Comparison of ENCODE assay signal across 1 cellular context in the genomic region with DNA sequence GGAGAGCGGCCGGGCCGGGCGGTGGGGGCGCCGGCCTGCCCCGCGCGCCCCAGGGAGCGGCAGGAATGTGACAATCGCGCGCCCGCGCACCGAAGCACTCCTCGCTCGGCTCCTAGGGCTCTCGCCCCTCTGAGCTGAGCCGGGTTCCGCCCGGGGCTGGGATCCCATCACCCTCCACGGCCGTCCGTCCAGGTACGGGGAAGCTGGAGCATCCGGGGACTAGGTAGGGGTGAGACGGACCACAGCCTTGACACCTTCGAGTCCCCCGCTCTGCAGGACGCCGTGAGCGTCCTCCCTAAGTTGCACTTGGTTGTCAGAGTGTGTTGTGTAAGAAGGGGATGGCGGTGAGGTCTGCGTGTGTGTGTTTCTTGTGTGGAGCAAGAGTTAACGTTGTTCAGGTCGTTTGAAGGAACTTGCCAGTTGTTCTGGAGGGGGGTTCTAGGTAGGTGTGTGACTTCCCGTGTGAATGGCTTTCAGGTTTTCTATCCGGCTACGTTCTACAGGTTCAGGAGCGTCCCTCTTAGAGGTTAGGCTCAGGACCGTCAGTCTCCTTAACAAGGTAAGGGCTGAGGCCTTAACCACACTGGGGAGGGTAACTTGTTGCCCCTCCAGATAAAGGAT.
TF ChIP-seq lines count a peak whose summit lies in the region.

No MANE protein-coding gene starts in this region.

TF ChIP-seq in K562, 482 proteins besides CTCF, POLR2A, EP300 and RAD21 (continued from another document and continues in another):
- TF ChIP-seq MLLT1 (IDR thresholded peaks at IDR 0.05), result no peak
- TF ChIP-seq ZFPM2 (CRISPR knock-in tag; IDR thresholded peaks at IDR 0.05), result no peak
- no peak for TF ChIP-seq KAT7 (CRISPR knock-in tag; IDR thresholded peaks at IDR 0.05; ENCODE audit: borderline replicate concordance)
- no peak for TF ChIP-seq HEY1 (CRISPR knock-in tag; IDR thresholded peaks at IDR 0.05; ENCODE audit: borderline replicate concordance)
- TF ChIP-seq PML (IDR thresholded peaks at IDR 0.05; ENCODE audit: low read length), result no peak
- TF ChIP-seq CXXC5 (CRISPR knock-in tag; IDR thresholded peaks at IDR 0.05), result peak; percentile 24; the same call in 1 of the 2 replicates
- no peak for TF ChIP-seq MAZ (CRISPR knock-in tag; conservative IDR thresholded peaks at IDR 0.05 in 1 of 2, IDR thresholded peaks at IDR 0.05 in 1 of 2)
- TF ChIP-seq, protein P1, sequence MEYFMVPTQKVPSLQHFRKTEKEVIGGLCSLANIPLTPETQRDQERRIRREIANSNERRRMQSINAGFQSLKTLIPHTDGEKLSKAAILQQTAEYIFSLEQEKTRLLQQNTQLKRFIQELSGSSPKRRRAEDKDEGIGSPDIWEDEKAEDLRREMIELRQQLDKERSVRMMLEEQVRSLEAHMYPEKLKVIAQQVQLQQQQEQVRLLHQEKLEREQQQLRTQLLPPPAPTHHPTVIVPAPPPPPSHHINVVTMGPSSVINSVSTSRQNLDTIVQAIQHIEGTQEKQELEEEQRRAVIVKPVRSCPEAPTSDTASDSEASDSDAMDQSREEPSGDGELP (CRISPR knock-in tag; IDR thresholded peaks at IDR 0.05; ENCODE audit: borderline replicate concordance), result no peak
- 0 out of 2 replicates have a peak, but pooled peaks have one; percentile 6 for TF ChIP-seq RBFOX2 (IDR thresholded peaks at IDR 0.05; ENCODE audit: low read depth, low read length)
- TF ChIP-seq ZNF239 (CRISPR knock-in tag; IDR thresholded peaks at IDR 0.05), result peak; percentile 51; the same call in 1 of the 2 replicates
- TF ChIP-seq PURB (CRISPR knock-in tag; IDR thresholded peaks at IDR 0.05; ENCODE audit: low read depth), result no peak
- peak in 1 of 2 experiments; percentile 7; a peak in 2 of 4 replicates for TF ChIP-seq UBTF (IDR thresholded peaks at IDR 0.05; ENCODE audit: borderline replicate concordance in 1 of 2, low read depth in 2 of 2, low read length in 2 of 2)
- no peak for TF ChIP-seq ZNF699 (CRISPR knock-in tag; IDR thresholded peaks at IDR 0.05; ENCODE audit: insufficient replicate concordance)
- TF ChIP-seq ZBTB12 (CRISPR knock-in tag; IDR thresholded peaks at IDR 0.05), result no peak
- TF ChIP-seq PHF8 (IDR thresholded peaks at IDR 0.05; ENCODE audit: borderline replicate concordance, low read length), result peak; percentile 59; the same call in 1 of the 2 replicates
- TF ChIP-seq TRIM24 (IDR thresholded peaks at IDR 0.05), result no peak
- TF ChIP-seq, protein P2, sequence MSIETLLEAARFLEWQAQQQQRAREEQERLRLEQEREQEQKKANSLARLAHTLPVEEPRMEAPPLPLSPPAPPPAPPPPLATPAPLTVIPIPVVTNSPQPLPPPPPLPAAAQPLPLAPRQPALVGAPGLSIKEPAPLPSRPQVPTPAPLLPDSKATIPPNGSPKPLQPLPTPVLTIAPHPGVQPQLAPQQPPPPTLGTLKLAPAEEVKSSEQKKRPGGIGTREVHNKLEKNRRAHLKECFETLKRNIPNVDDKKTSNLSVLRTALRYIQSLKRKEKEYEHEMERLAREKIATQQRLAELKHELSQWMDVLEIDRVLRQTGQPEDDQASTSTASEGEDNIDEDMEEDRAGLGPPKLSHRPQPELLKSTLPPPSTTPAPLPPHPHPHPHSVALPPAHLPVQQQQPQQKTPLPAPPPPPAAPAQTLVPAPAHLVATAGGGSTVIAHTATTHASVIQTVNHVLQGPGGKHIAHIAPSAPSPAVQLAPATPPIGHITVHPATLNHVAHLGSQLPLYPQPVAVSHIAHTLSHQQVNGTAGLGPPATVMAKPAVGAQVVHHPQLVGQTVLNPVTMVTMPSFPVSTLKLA (conservative IDR thresholded peaks at IDR 0.05), result no peak
- no peak for TF ChIP-seq TRIM25 (IDR thresholded peaks at IDR 0.05; ENCODE audit: borderline replicate concordance)
- TF ChIP-seq SREBF2 (CRISPR knock-in tag; IDR thresholded peaks at IDR 0.05), result no peak
- TF ChIP-seq TBP (optimal IDR thresholded peaks at IDR 0.05; ENCODE audit: low read depth, low read length), result peak; percentile 7
- TF ChIP-seq KLF10 (CRISPR knock-in tag; IDR thresholded peaks at IDR 0.05), result no peak
- no peak for TF ChIP-seq MCM2 (IDR thresholded peaks at IDR 0.05; ENCODE audit: low read depth)
- TF ChIP-seq ZNF146 (CRISPR knock-in tag; IDR thresholded peaks at IDR 0.05; ENCODE audit: unreplicated experiment), result no peak
- no peak for TF ChIP-seq STAG1 (CRISPR knock-in tag; IDR thresholded peaks at IDR 0.05; ENCODE audit: borderline replicate concordance)
- TF ChIP-seq NRF1 (conservative IDR thresholded peaks at IDR 0.05 in 1 of 2, IDR thresholded peaks at IDR 0.05 in 1 of 2), result peak; percentile 41 to 55; a peak in 2 of 4 replicates
- TF ChIP-seq KAT8 (IDR thresholded peaks at IDR 0.05; ENCODE audit: low read depth), result no peak
- TF ChIP-seq EP400 (IDR thresholded peaks at IDR 0.05), result no peak
- no peak for TF ChIP-seq BRCA1 (IDR thresholded peaks at IDR 0.05)
- no peak for TF ChIP-seq BRCA1 (CRISPR knock-in tag; IDR thresholded peaks at IDR 0.05)
- TF ChIP-seq, protein P3, sequence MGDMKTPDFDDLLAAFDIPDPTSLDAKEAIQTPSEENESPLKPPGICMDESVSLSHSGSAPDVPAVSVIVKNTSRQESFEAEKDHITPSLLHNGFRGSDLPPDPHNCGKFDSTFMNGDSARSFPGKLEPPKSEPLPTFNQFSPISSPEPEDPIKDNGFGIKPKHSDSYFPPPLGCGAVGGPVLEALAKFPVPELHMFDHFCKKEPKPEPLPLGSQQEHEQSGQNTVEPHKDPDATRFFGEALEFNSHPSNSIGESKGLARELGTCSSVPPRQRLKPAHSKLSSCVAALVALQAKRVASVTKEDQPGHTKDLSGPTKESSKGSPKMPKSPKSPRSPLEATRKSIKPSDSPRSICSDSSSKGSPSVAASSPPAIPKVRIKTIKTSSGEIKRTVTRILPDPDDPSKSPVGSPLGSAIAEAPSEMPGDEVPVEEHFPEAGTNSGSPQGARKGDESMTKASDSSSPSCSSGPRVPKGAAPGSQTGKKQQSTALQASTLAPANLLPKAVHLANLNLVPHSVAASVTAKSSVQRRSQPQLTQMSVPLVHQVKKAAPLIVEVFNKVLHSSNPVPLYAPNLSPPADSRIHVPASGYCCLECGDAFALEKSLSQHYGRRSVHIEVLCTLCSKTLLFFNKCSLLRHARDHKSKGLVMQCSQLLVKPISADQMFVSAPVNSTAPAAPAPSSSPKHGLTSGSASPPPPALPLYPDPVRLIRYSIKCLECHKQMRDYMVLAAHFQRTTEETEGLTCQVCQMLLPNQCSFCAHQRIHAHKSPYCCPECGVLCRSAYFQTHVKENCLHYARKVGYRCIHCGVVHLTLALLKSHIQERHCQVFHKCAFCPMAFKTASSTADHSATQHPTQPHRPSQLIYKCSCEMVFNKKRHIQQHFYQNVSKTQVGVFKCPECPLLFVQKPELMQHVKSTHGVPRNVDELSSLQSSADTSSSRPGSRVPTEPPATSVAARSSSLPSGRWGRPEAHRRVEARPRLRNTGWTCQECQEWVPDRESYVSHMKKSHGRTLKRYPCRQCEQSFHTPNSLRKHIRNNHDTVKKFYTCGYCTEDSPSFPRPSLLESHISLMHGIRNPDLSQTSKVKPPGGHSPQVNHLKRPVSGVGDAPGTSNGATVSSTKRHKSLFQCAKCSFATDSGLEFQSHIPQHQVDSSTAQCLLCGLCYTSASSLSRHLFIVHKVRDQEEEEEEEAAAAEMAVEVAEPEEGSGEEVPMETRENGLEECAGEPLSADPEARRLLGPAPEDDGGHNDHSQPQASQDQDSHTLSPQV (IDR thresholded peaks at IDR 0.05), result 0 out of 2 replicates have a peak, but pooled peaks have one; percentile 25
- TF ChIP-seq GATAD2B (IDR thresholded peaks at IDR 0.05; ENCODE audit: borderline replicate concordance), result no peak
- no peak for TF ChIP-seq PHB2 (IDR thresholded peaks at IDR 0.05; ENCODE audit: low read depth)
- no peak for TF ChIP-seq ZNF217 (CRISPR knock-in tag; IDR thresholded peaks at IDR 0.05)
- TF ChIP-seq ID3 (CRISPR knock-in tag; IDR thresholded peaks at IDR 0.05), result no peak
- TF ChIP-seq ID3 (tag; IDR thresholded peaks at IDR 0.05), result no peak
- TF ChIP-seq, protein P4, sequence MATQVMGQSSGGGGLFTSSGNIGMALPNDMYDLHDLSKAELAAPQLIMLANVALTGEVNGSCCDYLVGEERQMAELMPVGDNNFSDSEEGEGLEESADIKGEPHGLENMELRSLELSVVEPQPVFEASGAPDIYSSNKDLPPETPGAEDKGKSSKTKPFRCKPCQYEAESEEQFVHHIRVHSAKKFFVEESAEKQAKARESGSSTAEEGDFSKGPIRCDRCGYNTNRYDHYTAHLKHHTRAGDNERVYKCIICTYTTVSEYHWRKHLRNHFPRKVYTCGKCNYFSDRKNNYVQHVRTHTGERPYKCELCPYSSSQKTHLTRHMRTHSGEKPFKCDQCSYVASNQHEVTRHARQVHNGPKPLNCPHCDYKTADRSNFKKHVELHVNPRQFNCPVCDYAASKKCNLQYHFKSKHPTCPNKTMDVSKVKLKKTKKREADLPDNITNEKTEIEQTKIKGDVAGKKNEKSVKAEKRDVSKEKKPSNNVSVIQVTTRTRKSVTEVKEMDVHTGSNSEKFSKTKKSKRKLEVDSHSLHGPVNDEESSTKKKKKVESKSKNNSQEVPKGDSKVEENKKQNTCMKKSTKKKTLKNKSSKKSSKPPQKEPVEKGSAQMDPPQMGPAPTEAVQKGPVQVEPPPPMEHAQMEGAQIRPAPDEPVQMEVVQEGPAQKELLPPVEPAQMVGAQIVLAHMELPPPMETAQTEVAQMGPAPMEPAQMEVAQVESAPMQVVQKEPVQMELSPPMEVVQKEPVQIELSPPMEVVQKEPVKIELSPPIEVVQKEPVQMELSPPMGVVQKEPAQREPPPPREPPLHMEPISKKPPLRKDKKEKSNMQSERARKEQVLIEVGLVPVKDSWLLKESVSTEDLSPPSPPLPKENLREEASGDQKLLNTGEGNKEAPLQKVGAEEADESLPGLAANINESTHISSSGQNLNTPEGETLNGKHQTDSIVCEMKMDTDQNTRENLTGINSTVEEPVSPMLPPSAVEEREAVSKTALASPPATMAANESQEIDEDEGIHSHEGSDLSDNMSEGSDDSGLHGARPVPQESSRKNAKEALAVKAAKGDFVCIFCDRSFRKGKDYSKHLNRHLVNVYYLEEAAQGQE (CRISPR knock-in tag; IDR thresholded peaks at IDR 0.05; ENCODE audit: low read depth), result no peak
- TF ChIP-seq, protein P5, sequence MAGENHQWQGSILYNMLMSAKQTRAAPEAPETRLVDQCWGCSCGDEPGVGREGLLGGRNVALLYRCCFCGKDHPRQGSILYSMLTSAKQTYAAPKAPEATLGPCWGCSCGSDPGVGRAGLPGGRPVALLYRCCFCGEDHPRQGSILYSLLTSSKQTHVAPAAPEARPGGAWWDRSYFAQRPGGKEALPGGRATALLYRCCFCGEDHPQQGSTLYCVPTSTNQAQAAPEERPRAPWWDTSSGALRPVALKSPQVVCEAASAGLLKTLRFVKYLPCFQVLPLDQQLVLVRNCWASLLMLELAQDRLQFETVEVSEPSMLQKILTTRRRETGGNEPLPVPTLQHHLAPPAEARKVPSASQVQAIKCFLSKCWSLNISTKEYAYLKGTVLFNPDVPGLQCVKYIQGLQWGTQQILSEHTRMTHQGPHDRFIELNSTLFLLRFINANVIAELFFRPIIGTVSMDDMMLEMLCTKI (IDR thresholded peaks at IDR 0.05; ENCODE audit: partially characterized antibody), result no peak
